Comparison of ENCODE assay signal across 17 cellular contexts in the genomic region with DNA sequence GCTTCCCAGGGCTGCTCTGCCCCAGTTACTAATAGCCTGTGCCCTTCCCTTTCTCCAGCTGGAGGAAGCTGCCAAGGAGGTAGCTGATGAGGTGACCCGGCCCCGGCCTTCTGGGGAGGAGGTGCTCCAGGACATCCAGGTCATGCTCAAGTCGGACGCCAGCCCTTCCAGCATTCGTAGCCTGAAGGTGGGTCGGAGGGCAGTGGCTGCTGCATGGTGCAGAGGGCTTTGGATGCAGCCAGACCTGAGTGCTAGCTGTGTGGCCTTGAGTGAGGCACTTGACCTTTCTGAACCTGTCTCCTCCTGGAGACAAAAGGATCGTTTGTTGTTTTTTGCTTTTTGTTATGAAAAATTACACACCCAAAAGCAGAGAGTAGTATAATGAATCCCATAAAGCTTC. TPM values are rescaled to one million over a fixed set of nuclear protein-coding genes. Genes with fewer than 3 reads are reported as not detected.
DNase-seq lines count a peak whose midpoint lies in the region; ATAC-seq, FAIRE-seq and TF ChIP-seq lines count a peak whose summit lies in the region.
"Had no signal": no experiment of that assay in that cellular context is flagged by ENCODE, and none has a peak within 500 bp of the region (broad histone marks: within the 10 kb centered on the region; RNA-seq: fewer than 3 reads in every experiment).

No MANE protein-coding gene starts in this region.

- peaks cover 4% of the 10 kb centered on the region for H3K27me3 ChIP-seq in Loucy (ENCODE audit: insufficient read depth, low read length, poor library complexity, severe bottlenecking)
- no peaks in the 10 kb centered on the region for H3K27me3 ChIP-seq in K562 (ENCODE audit: control insufficient read depth in 2 of 2, insufficient read depth in 2 of 2, low read length in 2 of 2)

- peaks cover 69% of the 10 kb centered on the region for H3K4me1 Mint-ChIP-seq in activated CD8-positive, alpha-beta T cell treated with anti-CD3 and anti-CD28 coated beads, Interleukin-2, amount 10 ng/mL, durations not matched to agents 7 days and 5 days (ENCODE audit: low read depth)
- peaks cover 37% of the 10 kb centered on the region for H3K4me1 Mint-ChIP-seq in activated CD8-positive, alpha-beta T cell treated with anti-CD3 and anti-CD28 coated beads for 36 hours (ENCODE audit: low read depth)
- peaks cover 46% of the 10 kb centered on the region for H3K4me1 Mint-ChIP-seq in stimulated activated memory B cell treated with anti-CD40 and anti-IgM and Interleukin-4, amounts not matched to agents 10 μg/mL and 1 μg/mL and 100 μg/mL, for 72 hours

- BruUV-seq in K562 (replicated peaks; lab: Mats Ljungman, UMichigan), result no TSS peak

- H3F3A ChIP-seq in Loucy (ENCODE audit: low read depth), result no peaks in the 10 kb centered on the region

- in situ Hi-C loops in K562 (cut with MboI), result no loop called here

- DNase-seq in activated CD8-positive, alpha-beta T cell treated with anti-CD3 and anti-CD28 coated beads, Interleukin-2, amount 10 ng/mL, durations not matched to agents 7 days and 5 days, result no peak
- DNase-seq in activated CD8-positive, alpha-beta T cell treated with anti-CD3 and anti-CD28 coated beads for 36 hours, result no peak
- DNase-seq in K562 (ENCODE audit: extremely low read depth in 1 of 4, low spot score in 3 of 4), result no peak
- no peak for DNase-seq in GM10248 (ENCODE audit: extremely low spot score)
- DNase-seq: 8988T; CD8-positive, alpha-beta memory T cell; GF-D8; H9; NCI-H1436; NCI-H2029 treated with DMSO at 0.1 percent for 48 hours; NCI-H748 treated with DMSO at 0.1 percent for 48 hours had no signal

- ATAC-seq in activated CD8-positive, alpha-beta T cell treated with anti-CD3 and anti-CD28 coated beads, Interleukin-2, amount 10 ng/mL, durations not matched to agents 7 days and 5 days, result no peak
- no peak for ATAC-seq in activated CD8-positive, alpha-beta T cell treated with anti-CD3 and anti-CD28 coated beads for 36 hours
- ATAC-seq in K562 (no peak), GM18907 (IDR thresholded peaks at IDR 0.05; ENCODE audit: unreplicated experiment) (no peak), GM21825 (IDR thresholded peaks at IDR 0.05; ENCODE audit: unreplicated experiment) (no peak)
- ATAC-seq in stimulated activated memory B cell treated with anti-CD40 and anti-IgM and Interleukin-4, amounts not matched to agents 10 μg/mL and 1 μg/mL and 100 μg/mL, for 72 hours, result no peak
- ATAC-seq: Panc1, Right ventricle myocardium inferior had no signal

- FAIRE-seq in K562 (lab: Jason Lieb, UNC), result no peak

- H3K4me3 ChIP-seq in Loucy (ENCODE audit: low read length, poor library complexity, severe bottlenecking), result peak overlapping the region; percentile 93
- no peak overlapping the region for H3K4me3 ChIP-seq in K562

- CTCF ChIA-PET in activated CD8-positive, alpha-beta T cell treated with anti-CD3 and anti-CD28 coated beads, Interleukin-2, amount 10 ng/mL, durations not matched to agents 7 days and 5 days (lab: Charles Lee), result interaction anchor here (1.1 kb wide), 2 partner anchors 18 to 27 kb away, joined by 3 read pairs; no protein-coding TSS in a partner anchor
- CTCF ChIA-PET in activated CD8-positive, alpha-beta T cell treated with anti-CD3 and anti-CD28 coated beads for 36 hours (lab: Charles Lee), result interaction anchor here (1.4 to 1.8 kb wide), 3 partner anchors 27 to 180 kb away, joined by 4 to 5 read pairs (median 4); no protein-coding TSS in a partner anchor
- CTCF ChIA-PET in K562 (lab: Yijun Ruan, JAX; ENCODE audit: low intra/inter-chr PET ratio) (no interaction called here), GM10248 (lab: Yijun Ruan, JAX) (interaction anchor here (1.0 to 2.6 kb wide), 5 partner anchors 8 to 52 kb away, joined by 3 to 7 read pairs (median 3); no protein-coding TSS in a partner anchor)

- peaks cover 71% of the 10 kb centered on the region for H3K36me3 Mint-ChIP-seq in activated CD8-positive, alpha-beta T cell treated with anti-CD3 and anti-CD28 coated beads, Interleukin-2, amount 10 ng/mL, durations not matched to agents 7 days and 5 days (ENCODE audit: low read depth)
- H3K36me3 Mint-ChIP-seq in activated CD8-positive, alpha-beta T cell treated with anti-CD3 and anti-CD28 coated beads for 36 hours (ENCODE audit: low read depth), result peaks cover 71% of the 10 kb centered on the region
- H3K36me3 Mint-ChIP-seq in stimulated activated memory B cell treated with anti-CD40 and anti-IgM and Interleukin-4, amounts not matched to agents 10 μg/mL and 1 μg/mL and 100 μg/mL, for 72 hours, result peaks cover 67% of the 10 kb centered on the region

- H3K9me1 ChIP-seq in K562 (ENCODE audit: control insufficient read depth, insufficient read depth, low read length), result no peaks in the 10 kb centered on the region

- peaks cover 52% of the 10 kb centered on the region; the same call in 1 of the 2 replicates for H3K36me3 ChIP-seq in Loucy (ENCODE audit: insufficient read depth, low read length)
- peaks cover 70% of the 10 kb centered on the region for H3K36me3 ChIP-seq in K562 (ENCODE audit: control insufficient read depth, insufficient read depth, low read length)

- POLR2A ChIA-PET in activated CD8-positive, alpha-beta T cell treated with anti-CD3 and anti-CD28 coated beads, Interleukin-2, amount 10 ng/mL, durations not matched to agents 7 days and 5 days (lab: Charles Lee), result interaction anchor here (0.6 to 1.0 kb wide), 4 partner anchors 10 to 29 kb away, joined by 3 read pairs; no protein-coding TSS in a partner anchor
- POLR2A ChIA-PET in activated CD8-positive, alpha-beta T cell treated with anti-CD3 and anti-CD28 coated beads for 36 hours (lab: Charles Lee), result interaction anchor here (1.0 to 16.3 kb wide), 5 partner anchors 9 to 30 kb away, joined by 3 to 237 read pairs (median 4); a partner anchor contains a TSS
- POLR2A ChIA-PET in K562 (lab: Yijun Ruan, JAX), result interaction anchor here (0.5 to 3.1 kb wide), 6 partner anchors 9 to 48 kb away, joined by 3 to 11 read pairs (median 3); no protein-coding TSS in a partner anchor
- POLR2A ChIA-PET in GM10248 (lab: Yijun Ruan, JAX), result interaction anchor here (0.6 kb wide), 1 partner anchor 25 kb away, joined by 8 read pairs; no protein-coding TSS in a partner anchor

- intact Hi-C loops in activated CD8-positive, alpha-beta T cell treated with anti-CD3 and anti-CD28 coated beads for 36 hours (cut with micrococcal nuclease), result no loop called here
- intact Hi-C loops in K562 (cut with micrococcal nuclease), result loop anchor here (10.0 kb wide), 1 partner anchor 49 kb away; no protein-coding TSS in a partner anchor

- H3K9ac ChIP-seq in Loucy (ENCODE audit: low read depth, low read length, poor library complexity, severe bottlenecking) (peak overlapping the region; percentile 99), K562 (ENCODE audit: insufficient read depth in 1 of 2, low read depth in 2 of 2, low read length in 2 of 2) (peak overlapping the region in 1 of 2 experiments; percentile 24; a peak in 2 of 4 replicates)

- no peak for TF ChIP-seq EP300 in K562 (IDR thresholded peaks at IDR 0.05; ENCODE audit: low read length)

- no peaks in the 10 kb centered on the region for H3K9me3 ChIP-seq in Loucy (ENCODE audit: insufficient read depth, low read depth, low read length)
- no peaks in the 10 kb centered on the region for H3K9me3 ChIP-seq in K562 (replicated peaks; ENCODE audit: control insufficient read depth, insufficient read depth, low read depth, low read length)

- no peaks in the 10 kb centered on the region for H3K27me3 Mint-ChIP-seq in activated CD8-positive, alpha-beta T cell treated with anti-CD3 and anti-CD28 coated beads, Interleukin-2, amount 10 ng/mL, durations not matched to agents 7 days and 5 days (ENCODE audit: low read depth)
- H3K27me3 Mint-ChIP-seq in activated CD8-positive, alpha-beta T cell treated with anti-CD3 and anti-CD28 coated beads for 36 hours, result no peaks in the 10 kb centered on the region
- H3K27me3 Mint-ChIP-seq in stimulated activated memory B cell treated with anti-CD40 and anti-IgM and Interleukin-4, amounts not matched to agents 10 μg/mL and 1 μg/mL and 100 μg/mL, for 72 hours, result no peaks in the 10 kb centered on the region

- H3K79me2 ChIP-seq in Loucy (ENCODE audit: insufficient read depth, low read length), result peaks cover 88% of the 10 kb centered on the region
- peaks cover 38% of the 10 kb centered on the region for H3K79me2 ChIP-seq in K562 (ENCODE audit: control insufficient read depth, insufficient read depth, low read length)

- no peaks in the 10 kb centered on the region for H3K9me3 Mint-ChIP-seq in activated CD8-positive, alpha-beta T cell treated with anti-CD3 and anti-CD28 coated beads, Interleukin-2, amount 10 ng/mL, durations not matched to agents 7 days and 5 days (ENCODE audit: insufficient read depth)
- H3K9me3 Mint-ChIP-seq in activated CD8-positive, alpha-beta T cell treated with anti-CD3 and anti-CD28 coated beads for 36 hours, result no peaks in the 10 kb centered on the region
- H3K9me3 Mint-ChIP-seq in stimulated activated memory B cell treated with anti-CD40 and anti-IgM and Interleukin-4, amounts not matched to agents 10 μg/mL and 1 μg/mL and 100 μg/mL, for 72 hours, result no peaks in the 10 kb centered on the region
- H3K9me3 Mint-ChIP-seq: CD8-positive, alpha-beta memory T cell; H9 had no signal

- TF ChIP-seq CTCF in activated CD8-positive, alpha-beta T cell treated with anti-CD3 and anti-CD28 coated beads for 36 hours (IDR thresholded peaks at IDR 0.05), result no peak
- TF ChIP-seq CTCF in Loucy (conservative IDR thresholded peaks at IDR 0.05; ENCODE audit: low read length) (no peak), K562 (IDR thresholded peaks at IDR 0.05 in 2 of 3, conservative IDR thresholded peaks at IDR 0.05 in 1 of 3; ENCODE audit: insufficient read depth in 2 of 3, low read depth in 1 of 3, low read length in 3 of 3) (no peak), GM10248 (IDR thresholded peaks at IDR 0.05; ENCODE audit: control extremely low read depth, extremely low read depth, low read depth, missing control alignments) (no peak)

- H3K9me2 ChIP-seq in Loucy (replicated peaks; ENCODE audit: low read depth, low read length), result no peaks in the 10 kb centered on the region

- WGBS in K562 (ENCODE audit: insufficient coverage, low coverage, missing lambda C conversion rate), result 77% methylated on average over 5 of the region's 7 CpGs

- peak overlapping the region; percentile 100 for H3K4me2 ChIP-seq in Loucy (ENCODE audit: low read depth, low read length, poor library complexity, severe bottlenecking)
- H3K4me2 ChIP-seq in K562 (ENCODE audit: insufficient read depth, low read length), result no peak overlapping the region

- no peak for TF ChIP-seq POLR2A in K562 (conservative IDR thresholded peaks at IDR 0.05)

- no peak overlapping the region for H3K4me3 Mint-ChIP-seq in activated CD8-positive, alpha-beta T cell treated with anti-CD3 and anti-CD28 coated beads, Interleukin-2, amount 10 ng/mL, durations not matched to agents 7 days and 5 days
- no peak overlapping the region for H3K4me3 Mint-ChIP-seq in activated CD8-positive, alpha-beta T cell treated with anti-CD3 and anti-CD28 coated beads for 36 hours
- H3K4me3 Mint-ChIP-seq in stimulated activated memory B cell treated with anti-CD40 and anti-IgM and Interleukin-4, amounts not matched to agents 10 μg/mL and 1 μg/mL and 100 μg/mL, for 72 hours, result no peak overlapping the region

- H2AFZ ChIP-seq in Loucy (ENCODE audit: low read length) (no peak overlapping the region), K562 (ENCODE audit: low read depth, low read length) (no peak overlapping the region)

- H3K4me1 ChIP-seq in Loucy (ENCODE audit: insufficient read depth, low read length, poor library complexity, severe bottlenecking), result peaks cover 40% of the 10 kb centered on the region
- peaks cover 9 to 32% of the 10 kb centered on the region in 2 experiments; a peak in 4 of 5 replicates for H3K4me1 ChIP-seq in K562 (replicated peaks in 1 of 2; ENCODE audit: control insufficient read depth in 2 of 2, insufficient read depth in 2 of 2, low read length in 2 of 2)

- H4K20me1 ChIP-seq in Loucy (ENCODE audit: insufficient read depth, low read length, poor library complexity, severe bottlenecking) (peaks cover 45% of the 10 kb centered on the region), K562 (replicated peaks; ENCODE audit: control insufficient read depth, insufficient read depth, low read length) (0 out of 2 replicates have a peak, but pooled peaks cover 4% of the 10 kb centered on the region)

- H3K27ac ChIP-seq in K562 (ENCODE audit: extremely low read depth, low read depth, low read length), result no peak overlapping the region

- peak overlapping the region; percentile 30 for H3K27ac Mint-ChIP-seq in activated CD8-positive, alpha-beta T cell treated with anti-CD3 and anti-CD28 coated beads, Interleukin-2, amount 10 ng/mL, durations not matched to agents 7 days and 5 days
- H3K27ac Mint-ChIP-seq in activated CD8-positive, alpha-beta T cell treated with anti-CD3 and anti-CD28 coated beads for 36 hours, result no peak overlapping the region
- H3K27ac Mint-ChIP-seq in stimulated activated memory B cell treated with anti-CD40 and anti-IgM and Interleukin-4, amounts not matched to agents 10 μg/mL and 1 μg/mL and 100 μg/mL, for 72 hours, result peak overlapping the region; percentile 97
- H3K27ac Mint-ChIP-seq: CD8-positive, alpha-beta memory T cell had no signal

- no peak for TF ChIP-seq RAD21 in K562 (CRISPR knock-in tag; conservative IDR thresholded peaks at IDR 0.05 in 1 of 2, IDR thresholded peaks at IDR 0.05 in 1 of 2)

RNA-seq across cellular contexts. Expression of a gene that starts 3.4 kb away (rescaled TPM):
- total RNA-seq in activated CD8-positive, alpha-beta T cell treated with anti-CD3 and anti-CD28 coated beads, Interleukin-2, amount 10 ng/mL, durations not matched to agents 7 days and 5 days, result 100 to 1,000 TPM; 275 to 287 TPM
- 100 to 1,000 TPM; 318 to 319 TPM for total RNA-seq in activated CD8-positive, alpha-beta T cell treated with anti-CD3 and anti-CD28 coated beads for 36 hours
- 102 and 198 TPM in 2 replicates for total RNA-seq in K562 (2011; cell fraction: chromatin; rRNA removed; ENCODE audit: low replicate concordance)
- total RNA-seq in K562 (2011; cell fraction: nucleolus; rRNA removed), result 132 and 145 TPM in 2 replicates
- 131 and 138 TPM in 2 replicates for total RNA-seq in K562 (2011; cell fraction: nucleoplasm; rRNA removed)
- total RNA-seq in K562 (2014; rRNA removed) (102 and 119 TPM in 2 replicates), K562 (2014; rRNA removed; fragmentation: Illumina TruSeq; extraction: Trizol) (35.3 and 53.6 TPM in 2 replicates), K562 (2015; rRNA removed; fragmentation: Illumina TruSeq; extraction: Trizol) (64.2 and 66.9 TPM in 2 replicates), K562 (2021) (173 and 180 TPM in 2 replicates)
- polyA plus RNA-seq in K562 (2011; rRNA removed) (66.1 and 116 TPM in 2 replicates), K562 (2014; fragmentation: Illumina TruSeq; extraction: Trizol) (65.1 and 91.4 TPM in 2 replicates), K562 (2014; fragmentation: Nextera tagmentation; extraction: Ambion mirVana) (10 to 100 TPM in 1 of 2 experiments, 1 to 10 TPM in 1; 5.6 to 11.8 TPM), K562 (2014; rRNA removed) (72.4 and 73.5 TPM in 2 replicates)
- 55.6 and 87.5 TPM in 2 replicates for polyA plus RNA-seq in K562 (2011; cell fraction: cytosol; rRNA removed)
- polyA plus RNA-seq in K562 (2011; cell fraction: nucleus; rRNA removed), result 193 and 217 TPM in 2 replicates
- 118 and 169 TPM in 2 replicates for polyA plus RNA-seq in K562 (2012)
- polyA minus RNA-seq in K562 (2011; rRNA and poly(A)+ RNA removed), result 76.7 and 97.6 TPM in 2 replicates
- 111 and 112 TPM in 2 replicates for polyA minus RNA-seq in K562 (2011; cell fraction: cytosol; rRNA and poly(A)+ RNA removed)
- 71.9 and 112 TPM in 2 replicates for polyA minus RNA-seq in K562 (2011; cell fraction: nucleus; rRNA and poly(A)+ RNA removed)

RNA-seq across cellular contexts. Expression of a gene that starts 22.5 kb away (rescaled TPM):
- total RNA-seq in activated CD8-positive, alpha-beta T cell treated with anti-CD3 and anti-CD28 coated beads, Interleukin-2, amount 10 ng/mL, durations not matched to agents 7 days and 5 days, result under 1 TPM; 0.34 to 0.68 TPM
- total RNA-seq in activated CD8-positive, alpha-beta T cell treated with anti-CD3 and anti-CD28 coated beads for 36 hours, result under 1 TPM in 1 of 2 experiments, not detected in 1; 0.22 TPM
- total RNA-seq in K562 (2011; cell fraction: chromatin; rRNA removed; ENCODE audit: low replicate concordance), result not detected in 2 replicates
- total RNA-seq in K562 (2011; cell fraction: nucleolus; rRNA removed), result not detected in 2 replicates
- not detected in 2 replicates for total RNA-seq in K562 (2011; cell fraction: nucleoplasm; rRNA removed)
- total RNA-seq in K562 (2014; rRNA removed) (not detected in 2 replicates), K562 (2014; rRNA removed; fragmentation: Illumina TruSeq; extraction: Trizol) (not detected in 2 replicates), K562 (2015; rRNA removed; fragmentation: Illumina TruSeq; extraction: Trizol) (not detected in 2 replicates), K562 (2021) (0.20 TPM in 1 of 2 replicates, not detected in the other)
- polyA plus RNA-seq in K562 (2011; rRNA removed) (0.05 TPM in 1 of 2 replicates, not detected in the other), K562 (2014; fragmentation: Illumina TruSeq; extraction: Trizol) (not detected in 2 replicates), K562 (2014; fragmentation: Nextera tagmentation; extraction: Ambion mirVana) (not detected), K562 (2014; rRNA removed) (not detected in 2 replicates)
- 0.04 and 0.21 TPM in 2 replicates for polyA plus RNA-seq in K562 (2011; cell fraction: cytosol; rRNA removed)
- polyA plus RNA-seq in K562 (2011; cell fraction: nucleus; rRNA removed), result not detected in 2 replicates
- polyA plus RNA-seq in K562 (2012), result not detected in 2 replicates
- not detected in 2 replicates for polyA minus RNA-seq in K562 (2011; rRNA and poly(A)+ RNA removed)
- polyA minus RNA-seq in K562 (2011; cell fraction: cytosol; rRNA and poly(A)+ RNA removed), result not detected in 2 replicates
- not detected in 2 replicates for polyA minus RNA-seq in K562 (2011; cell fraction: nucleus; rRNA and poly(A)+ RNA removed)
